Comparison of ENCODE assay signal across 8 cellular contexts in the genomic region with DNA sequence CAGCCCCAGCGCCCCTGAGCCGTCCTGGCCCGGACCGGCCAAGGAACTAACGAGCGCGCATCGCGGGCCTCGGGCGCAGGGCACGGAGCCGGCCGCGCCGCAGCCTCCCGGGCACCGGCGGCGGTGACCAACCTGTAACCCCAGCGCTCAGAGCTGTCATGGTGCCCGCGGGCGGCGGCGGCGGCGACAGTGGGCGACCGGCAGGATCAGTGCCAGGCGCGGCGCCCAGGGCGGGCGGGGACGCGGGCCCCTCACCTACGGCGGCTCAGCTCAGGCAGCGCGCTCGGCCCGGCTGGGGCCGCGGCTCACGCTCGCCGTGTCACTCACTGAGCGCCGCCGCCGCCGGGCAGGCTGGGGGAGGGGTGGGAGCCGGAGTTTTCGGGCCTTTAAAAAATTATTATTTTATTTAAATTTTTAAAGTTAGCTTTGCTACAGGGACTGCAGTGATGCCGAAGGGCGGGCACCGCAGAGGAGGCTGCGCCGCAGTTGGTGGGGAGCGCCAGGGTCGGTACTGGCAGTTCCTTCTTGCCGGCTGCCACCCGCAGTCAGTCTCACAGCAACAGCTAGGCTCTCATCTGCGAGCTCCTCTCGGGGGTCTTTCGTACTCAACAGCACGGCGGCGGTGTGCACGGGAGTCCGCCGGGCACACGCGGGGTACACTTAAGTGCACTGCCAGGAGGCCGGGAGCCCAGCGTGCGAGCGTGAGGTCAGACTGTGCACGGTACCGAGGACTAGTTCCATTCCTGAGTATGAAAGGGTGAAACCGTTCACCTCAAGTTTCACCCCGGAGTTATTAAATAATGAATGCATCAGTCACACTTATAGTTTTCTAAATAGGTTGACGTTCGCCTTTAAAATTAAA. TPM values are rescaled to one million over a fixed set of nuclear protein-coding genes. Genes with fewer than 3 reads are reported as not detected.
DNase-seq lines count a peak whose midpoint lies in the region; ATAC-seq and TF ChIP-seq lines count a peak whose summit lies in the region.

A gene (minus strand): TSS at position 328 of the 862 bp plus-strand sequence. CDS start 17,382 bp downstream, outside the sequence.

- no peak for TF ChIP-seq POLR2A in breast epithelium (IDR thresholded peaks at IDR 0.05)

- no peaks in the 10 kb centered on the region for H3K9me3 Mint-ChIP-seq in stimulated activated naive CD8-positive, alpha-beta T cell treated with anti-CD3 and anti-CD28 coated beads, Interleukin-15, Interleukin-2, amounts not matched to agents 100 ng/mL and 50 ng/mL, for 24 hours

- H3K9me3 ChIP-seq in MG63: peaks cover 3% of the 10 kb centered on the region; the same call in 1 of the 2 replicates
- no peaks in the 10 kb centered on the region for H3K9me3 ChIP-seq in breast epithelium

- H3K27me3 Mint-ChIP-seq in stimulated activated naive CD8-positive, alpha-beta T cell treated with anti-CD3 and anti-CD28 coated beads, Interleukin-15, Interleukin-2, amounts not matched to agents 100 ng/mL and 50 ng/mL, for 24 hours: peaks cover 47% of the 10 kb centered on the region

- no peaks in the 10 kb centered on the region for H3K36me3 ChIP-seq in MG63
- H3K36me3 ChIP-seq in breast epithelium: no peaks in the 10 kb centered on the region
- peaks cover 1% of the 10 kb centered on the region for H3K36me3 ChIP-seq in kidney epithelial cell (ENCODE audit: control insufficient read depth, insufficient read depth, low read length)

- intact Hi-C loops in breast epithelium (cut with DNase I; ENCODE audit: low total_unique reads): loop anchor here (10.0 kb wide), 1 partner anchor 48 kb away; no protein-coding TSS in a partner anchor

- no peaks in the 10 kb centered on the region for H3K4me1 Mint-ChIP-seq in stimulated activated naive CD8-positive, alpha-beta T cell treated with anti-CD3 and anti-CD28 coated beads, Interleukin-15, Interleukin-2, amounts not matched to agents 100 ng/mL and 50 ng/mL, for 24 hours (ENCODE audit: low read depth)

- H3K27me3 ChIP-seq in MG63 (no peaks in the 10 kb centered on the region), breast epithelium (peaks cover 0 to 10% of the 10 kb centered on the region in 2 donors), kidney epithelial cell (ENCODE audit: control insufficient read depth, insufficient read depth, low read length) (peaks cover 4% of the 10 kb centered on the region)

- H3K27ac ChIP-seq in breast epithelium: peak within 1 kb of the TSS; percentile 67 to 71

- no peaks in the 10 kb centered on the region for H3K36me3 Mint-ChIP-seq in stimulated activated naive CD8-positive, alpha-beta T cell treated with anti-CD3 and anti-CD28 coated beads, Interleukin-15, Interleukin-2, amounts not matched to agents 100 ng/mL and 50 ng/mL, for 24 hours (ENCODE audit: low read depth)

- no peak for TF ChIP-seq CTCF in breast epithelium (IDR thresholded peaks at IDR 0.05)
- no peak for TF ChIP-seq CTCF in kidney epithelial cell (IDR thresholded peaks at IDR 0.05; ENCODE audit: insufficient read depth, low read length, poor library complexity, severe bottlenecking)

- DNase-seq in COR-L47 (lab: John Stamatoyannopoulos, UW) (peak; percentile 17), MG63 (peak; percentile 36), breast epithelium (ENCODE audit: low spot score in 2 of 2) (no peak), kidney epithelial cell (ENCODE audit: low read depth) (no peak), ureter (ENCODE audit: low spot score) (no peak)

- H3K4me3 ChIP-seq in MG63 (peak within 1 kb of the TSS; percentile 52), breast epithelium (peak within 1 kb of the TSS; percentile 41 to 72 (median 60)), kidney epithelial cell (ENCODE audit: low read depth, low read length) (peak within 1 kb of the TSS; percentile 54)

- H3K4me1 ChIP-seq in breast epithelium: no peaks in the 10 kb centered on the region

- H3K27ac Mint-ChIP-seq in stimulated activated naive CD8-positive, alpha-beta T cell treated with anti-CD3 and anti-CD28 coated beads, Interleukin-15, Interleukin-2, amounts not matched to agents 100 ng/mL and 50 ng/mL, for 24 hours: no peak within 1 kb of the TSS

- H3K4me3 Mint-ChIP-seq in stimulated activated naive CD8-positive, alpha-beta T cell treated with anti-CD3 and anti-CD28 coated beads, Interleukin-15, Interleukin-2, amounts not matched to agents 100 ng/mL and 50 ng/mL, for 24 hours: peak within 1 kb of the TSS; percentile 13

- ATAC-seq in GM21717 (IDR thresholded peaks at IDR 0.05; ENCODE audit: unreplicated experiment): no peak
- ATAC-seq in GM18867 (IDR thresholded peaks at IDR 0.05; ENCODE audit: unreplicated experiment): no peak

RNA-seq across cellular contexts. Expression of the gene that starts here (rescaled TPM):
- total RNA-seq in MG63 (2014; rRNA removed; shearing (Covaris generic); ENCODE audit: low replicate concordance): 0.49 TPM in 1 of 2 replicates, not detected in the other
- total RNA-seq in breast epithelium (10 to 100 TPM in 1 of 3 donors, 1 to 10 TPM in 1, under 1 TPM in 1; 0.80 to 12.1 (median 1.6) TPM), kidney epithelial cell (1.8 and 2.1 TPM in 2 replicates), ureter (1.1 TPM)

Comparison
In these comparisons a context has a peak if more than half of its experiments do, and no peak if none do; other contexts are left out.
1. Peak in DNase-seq and H3K4me3 ChIP-seq in MG63; RNA of the gene not detected or under 1 TPM.